ENCODE assay signal across 9 cellular contexts in the genomic region with DNA sequence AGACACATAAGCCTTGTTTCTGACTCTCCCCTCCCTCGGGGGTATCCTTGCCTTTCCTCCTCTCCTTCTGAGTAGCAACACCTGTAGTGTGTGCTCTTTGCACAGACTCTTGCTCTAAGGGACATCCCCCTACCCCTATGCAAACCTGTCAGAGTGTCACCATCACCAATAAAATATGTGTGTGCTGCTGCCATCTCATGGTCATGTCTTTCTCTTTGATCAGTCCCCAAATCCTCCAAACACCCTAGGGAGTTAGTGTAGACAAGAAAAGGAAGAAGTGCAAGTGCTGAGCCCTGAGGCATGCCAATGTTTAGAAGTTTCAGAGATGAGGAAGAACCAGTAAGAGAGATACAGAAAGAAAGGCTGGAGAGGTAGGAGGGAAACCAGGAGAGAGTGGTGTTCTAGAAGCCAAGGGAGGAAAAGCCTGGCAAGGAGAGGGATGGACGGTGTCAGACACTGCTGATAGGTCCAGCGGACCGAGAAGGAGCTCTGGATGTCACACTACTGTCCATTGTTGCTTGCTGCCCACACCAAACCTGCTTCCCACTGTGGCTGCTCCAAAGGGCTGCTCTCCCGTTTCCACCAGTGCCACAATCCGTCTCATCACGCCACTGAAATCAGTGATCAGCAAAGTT. TPM values are rescaled to one million over a fixed set of nuclear protein-coding genes. Genes with fewer than 3 reads are reported as not detected.
DNase-seq lines count a peak whose midpoint lies in the region; ATAC-seq, FAIRE-seq and TF ChIP-seq lines count a peak whose summit lies in the region.
"Had no signal": no experiment of that assay in that cellular context is flagged by ENCODE, and none has a peak within 500 bp of the region (broad histone marks: within the 10 kb centered on the region; RNA-seq: fewer than 3 reads in every experiment).

No MANE protein-coding gene starts in this region.

- intact Hi-C loops in activated B cell treated with CpG ODN at 0.5 μM for 24 hours (cut with micrococcal nuclease), result loop anchor here (1.0 kb wide), 1 partner anchor 405 kb away; no protein-coding TSS in a partner anchor

- H3K27ac ChIP-seq in A549 (no peak overlapping the region), osteoblast (ENCODE audit: low read depth, low read length) (no peak overlapping the region)
- H3K27ac ChIP-seq: skin epidermis had no signal

- no peaks in the 10 kb centered on the region for H3K9me3 Mint-ChIP-seq in activated B cell treated with CpG ODN at 0.5 μM for 24 hours

- no peaks in the 10 kb centered on the region for H4K20me1 ChIP-seq in osteoblast (ENCODE audit: insufficient read depth, low read length)

- ATAC-seq in A549, result peak; percentile 81 to 83
- ATAC-seq in activated B cell treated with CpG ODN at 0.5 μM for 24 hours (ENCODE audit: low read depth), result peak; percentile 83
- ATAC-seq in HG03139 (IDR thresholded peaks at IDR 0.05; ENCODE audit: unreplicated experiment), result no peak
- ATAC-seq in HG03342 (IDR thresholded peaks at IDR 0.05; ENCODE audit: unreplicated experiment), result no peak

- H3K27me3 ChIP-seq in osteoblast (ENCODE audit: insufficient read depth, low read length), result peaks cover 7% of the 10 kb centered on the region

- H3K4me1 Mint-ChIP-seq in activated B cell treated with CpG ODN at 0.5 μM for 24 hours, result peaks cover 6% of the 10 kb centered on the region

- no peak overlapping the region for H3K4me3 ChIP-seq in A549
- H3K4me3 ChIP-seq in GM12875 (ENCODE audit: low read depth, low read length), result no peak overlapping the region
- no peak overlapping the region for H3K4me3 ChIP-seq in osteoblast (ENCODE audit: insufficient read depth, low read length)
- H3K4me3 ChIP-seq: skin epidermis had no signal

- TF ChIP-seq CTCF in A549 (IDR thresholded peaks at IDR 0.05) (peak; percentile 72), GM12875 (IDR thresholded peaks at IDR 0.05; ENCODE audit: borderline replicate concordance, insufficient read depth, low read depth, low read length) (peak; percentile 9; the same call in 1 of the 2 replicates), LNCAP (IDR thresholded peaks at IDR 0.05) (peak; percentile 51; the same call in 1 of the 2 replicates), activated B cell treated with CpG ODN at 0.5 μM for 24 hours (IDR thresholded peaks at IDR 0.05) (no peak), osteoblast (IDR thresholded peaks at IDR 0.05; ENCODE audit: extremely low read depth, low read depth, low read length) (peak; percentile 11)

- DNase-seq in A549 (ENCODE audit: low read depth in 1 of 2, low spot score in 1 of 2) (peak; percentile 41 to 48), activated B cell treated with CpG ODN at 0.5 μM for 24 hours (no peak), osteoblast (ENCODE audit: insufficient read length, low spot score, missing footprints) (no peak)
- no peak for DNase-seq in activated CD4-positive, alpha-beta T cell treated with anti-CD3 and anti-CD28 coated beads, Interleukin-2, amount 50 U/mL, for 48 hours

- TF ChIP-seq EP300 in A549 (IDR thresholded peaks at IDR 0.05), result no peak

- H3K9me3 ChIP-seq in A549 (no peaks in the 10 kb centered on the region), osteoblast (ENCODE audit: low read depth, low read length) (no peaks in the 10 kb centered on the region)

- peaks cover 4% of the 10 kb centered on the region for H3K36me3 ChIP-seq in osteoblast (ENCODE audit: insufficient read depth, low read length)

- H3K4me2 ChIP-seq in A549 (no peak overlapping the region), osteoblast (ENCODE audit: insufficient read depth, low read length) (no peak overlapping the region)

- TF ChIP-seq RAD21 in A549 (conservative IDR thresholded peaks at IDR 0.05 in 1 of 2, IDR thresholded peaks at IDR 0.05 in 1 of 2), result peak; percentile 73 to 84

- TF ChIP-seq POLR2A in A549 (IDR thresholded peaks at IDR 0.05; ENCODE audit: low read length), result no peak

- no peak overlapping the region for H2AFZ ChIP-seq in osteoblast (ENCODE audit: low read length)

- H3K36me3 Mint-ChIP-seq in activated B cell treated with CpG ODN at 0.5 μM for 24 hours (ENCODE audit: low read depth), result peaks cover 17% of the 10 kb centered on the region

- no peak overlapping the region for H3K4me3 Mint-ChIP-seq in activated B cell treated with CpG ODN at 0.5 μM for 24 hours

- no peaks in the 10 kb centered on the region for H3K4me1 ChIP-seq in A549
- no peaks in the 10 kb centered on the region for H3K4me1 ChIP-seq in osteoblast (ENCODE audit: insufficient read depth, low read length)

- peak; percentile 96 for FAIRE-seq in A549 (lab: Jason Lieb, UNC)

- H3K27ac Mint-ChIP-seq in activated B cell treated with CpG ODN at 0.5 μM for 24 hours, result no peak overlapping the region

- CTCF ChIA-PET in A549 (lab: Yijun Ruan, JAX), result interaction anchor here (0.5 to 13.9 kb wide), 23 partner anchors 11 to 408 kb away, joined by 3 to 142 read pairs (median 4); partner anchors contain the start of genes MCM8 and TRMT6
- CTCF ChIA-PET in activated B cell treated with CpG ODN at 0.5 μM for 24 hours (lab: Charles Lee), result interaction anchor here (1.0 kb wide), 1 partner anchor 405 kb away, joined by 7 read pairs; no protein-coding TSS in a partner anchor

- WGBS in A549 (ENCODE audit: missing lambda C conversion rate), result 70% methylated on average over 7 of the region's 7 CpGs

- peaks cover 7% of the 10 kb centered on the region for H3K27me3 Mint-ChIP-seq in activated B cell treated with CpG ODN at 0.5 μM for 24 hours

- POLR2A ChIA-PET in A549 (lab: Yijun Ruan, JAX), result no interaction called here
- POLR2A ChIA-PET in activated B cell treated with CpG ODN at 0.5 μM for 24 hours (lab: Charles Lee), result no interaction called here

- H3K79me2 ChIP-seq in osteoblast (ENCODE audit: insufficient read depth, low read length), result no peaks in the 10 kb centered on the region

TF ChIP-seq in A549, 52 proteins besides CTCF, POLR2A, EP300 and RAD21:
- TF ChIP-seq SMC3 (IDR thresholded peaks at IDR 0.05) (peak; percentile 87), REST (IDR thresholded peaks at IDR 0.05) (no peak)

RNA-seq across cellular contexts. Expression of gene TRMT6, which starts 16.4 kb away (rescaled TPM):
- polyA plus RNA-seq in A549 (2011; rRNA removed), result 30.8 and 43.1 TPM in 2 replicates
- polyA plus RNA-seq in A549 (2012; cell fraction: cytosol; rRNA removed), result 17.4 and 18.8 TPM in 2 replicates
- polyA plus RNA-seq in A549 (2012; cell fraction: nucleus; rRNA removed), result 9.2 and 13.0 TPM in 2 replicates
- polyA plus RNA-seq in A549 (2017; fragmentation: RNase III; extraction: RNeasy Plus Mini Kit Qiagen cat#74134 plus additional on column Dnase treatment), result 37.4 to 40.0 TPM (median 38.5 TPM) in 3 replicates
- 6.8 and 7.5 TPM in 2 replicates for polyA minus RNA-seq in A549 (2011; rRNA and poly(A)+ RNA removed)
- 21.0 and 25.5 TPM in 2 replicates for total RNA-seq in activated B cell treated with CpG ODN at 0.5 μM for 24 hours
- 5.4 and 5.9 TPM in 2 replicates for total RNA-seq in osteoblast

RNA-seq across cellular contexts. Expression of gene MCM8, which starts 16.5 kb away (rescaled TPM):
- polyA plus RNA-seq in A549 (2011; rRNA removed), result 29.5 and 36.1 TPM in 2 replicates
- 10.7 and 12.4 TPM in 2 replicates for polyA plus RNA-seq in A549 (2012; cell fraction: cytosol; rRNA removed)
- 4.1 and 7.4 TPM in 2 replicates for polyA plus RNA-seq in A549 (2012; cell fraction: nucleus; rRNA removed)
- 33.9 to 35.3 TPM (median 34.9 TPM) in 3 replicates for polyA plus RNA-seq in A549 (2017; fragmentation: RNase III; extraction: RNeasy Plus Mini Kit Qiagen cat#74134 plus additional on column Dnase treatment)
- 13.1 and 14.1 TPM in 2 replicates for polyA minus RNA-seq in A549 (2011; rRNA and poly(A)+ RNA removed)
- total RNA-seq in activated B cell treated with CpG ODN at 0.5 μM for 24 hours, result 12.9 and 13.0 TPM in 2 replicates
- total RNA-seq in osteoblast, result 3.3 and 3.5 TPM in 2 replicates

RNA-seq across cellular contexts. Expression of gene CHGB, which starts 22.6 kb away (rescaled TPM):
- polyA plus RNA-seq in A549 (2011; rRNA removed) (4.8 and 5.0 TPM in 2 replicates), A549 (2017; fragmentation: RNase III; extraction: RNeasy Plus Mini Kit Qiagen cat#74134 plus additional on column Dnase treatment) (1.5 to 1.9 TPM (median 1.9 TPM) in 3 replicates)
- polyA plus RNA-seq in A549 (2012; cell fraction: cytosol; rRNA removed), result 0.58 and 0.71 TPM in 2 replicates
- 0.43 and 0.80 TPM in 2 replicates for polyA plus RNA-seq in A549 (2012; cell fraction: nucleus; rRNA removed)
- polyA minus RNA-seq in A549 (2011; rRNA and poly(A)+ RNA removed), result 0.34 and 0.45 TPM in 2 replicates
- total RNA-seq in activated B cell treated with CpG ODN at 0.5 μM for 24 hours (not detected in 2 replicates), osteoblast (not detected in 2 replicates)

Comparison
In these comparisons a context has a peak if more than half of its experiments do, and no peak if none do; other contexts are left out.
1. ATAC-seq: peak in A549 (2 of 2) and activated B cell treated with CpG ODN at 0.5 μM for 24 hours (single experiment); none in HG03139 (single experiment) and HG03342 (single experiment).
2. DNase-seq: peak in A549 (2 of 2); none in activated B cell treated with CpG ODN at 0.5 μM for 24 hours (single experiment), osteoblast (single experiment) and activated CD4-positive, alpha-beta T cell treated with anti-CD3 and anti-CD28 coated beads, Interleukin-2, amount 50 U/mL, for 48 hours (0 of 2).